24 cellular contexts compared by ENCODE assay signal in the genomic region with DNA sequence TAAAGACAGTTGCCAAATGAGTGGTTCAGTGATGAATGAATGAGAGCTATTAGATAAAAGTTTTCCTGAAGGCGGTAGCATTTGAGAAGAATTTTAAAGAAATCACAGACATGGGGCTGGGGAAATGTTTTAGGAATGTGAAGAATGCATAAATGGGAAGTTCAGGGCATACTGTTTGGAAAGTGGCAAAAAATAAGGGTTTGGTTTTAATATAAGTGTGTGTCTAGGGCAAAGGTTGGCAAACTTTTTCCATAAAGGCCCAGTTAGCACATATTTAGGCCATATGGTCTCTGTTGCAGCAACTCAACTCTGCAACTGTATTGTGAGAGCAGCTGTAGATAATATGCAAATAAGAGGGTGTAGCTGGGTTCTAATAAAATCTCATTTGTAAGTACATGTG.
DNase-seq lines count a peak whose midpoint lies in the region; ATAC-seq and TF ChIP-seq lines count a peak whose summit lies in the region.
"Had no signal": no experiment of that assay in that cellular context is flagged by ENCODE, and none has a peak within 500 bp of the region (broad histone marks: within the 10 kb centered on the region; RNA-seq: fewer than 3 reads in every experiment).

No MANE protein-coding gene starts in this region.

- ATAC-seq in SK-N-SH treated with all-trans-retinoic acid at 6 μM for 48 hours = peak; percentile 48
- no peak for ATAC-seq in HG02759 (IDR thresholded peaks at IDR 0.05; ENCODE audit: unreplicated experiment)
- ATAC-seq: activated CD8-positive, alpha-beta T cell treated with anti-CD3 and anti-CD28 coated beads for 36 hours; body of pancreas; effector memory CD8-positive, alpha-beta T cell; stimulated activated memory B cell treated with anti-CD40 and anti-IgM and Interleukin-4, amounts not matched to agents 10 μg/mL and 1 μg/mL and 100 μg/mL, for 72 hours had no signal

- CTCF ChIA-PET in SK-N-SH (lab: Yijun Ruan, JAX) = interaction anchor here (0.7 to 1.6 kb wide), 6 partner anchors 8 to 279 kb away, joined by 3 to 5 read pairs (median 3); no protein-coding TSS in a partner anchor

- H3K27ac ChIP-seq in SK-N-SH (ENCODE audit: low read depth in 2 of 2, low read length in 1 of 2) (peak overlapping the region in 1 of 2 experiments; percentile 99; a peak in 2 of 4 replicates), fibroblast of lung (ENCODE audit: insufficient read depth, low read length) (no peak overlapping the region)
- H3K27ac ChIP-seq: Peyer's patch, SJCRH30 had no signal

- H3K27me3 ChIP-seq in SK-N-SH (ENCODE audit: insufficient read depth) (no peaks in the 10 kb centered on the region), fibroblast of lung (ENCODE audit: control insufficient read depth, insufficient read depth, low read length) (no peaks in the 10 kb centered on the region)
- H3K27me3 ChIP-seq: BE2C, body of pancreas, Peyer's patch, SJCRH30, spleen had no signal

- TF ChIP-seq RAD21 in SK-N-SH (IDR thresholded peaks at IDR 0.05; ENCODE audit: low read length) = no peak

- no peaks in the 10 kb centered on the region for H3K79me2 ChIP-seq in SK-N-SH (ENCODE audit: insufficient read depth)
- no peaks in the 10 kb centered on the region for H3K79me2 ChIP-seq in fibroblast of lung (ENCODE audit: control insufficient read depth, insufficient read depth, low read length)

- POLR2A ChIA-PET in SK-N-SH (lab: Yijun Ruan, JAX) = interaction anchor here (1.1 kb wide), 1 partner anchor 755 kb away, joined by 3 read pairs; the partner anchor contains the start of gene TDRD3

- WGBS in SK-N-SH (ENCODE audit: low lambda C conversion rate) = 65% methylated on average over 1 of the region's 1 CpG

- H3K4me1 ChIP-seq in SK-N-SH (ENCODE audit: control insufficient read depth in 1 of 2, insufficient read depth in 2 of 2, low read depth in 1 of 2, low read length in 1 of 2) (peaks cover 0 to 32% of the 10 kb centered on the region in 2 experiments; a peak in 3 of 4 replicates), fibroblast of lung (ENCODE audit: control insufficient read depth, extremely low read depth, insufficient read depth, low read length) (no peaks in the 10 kb centered on the region)
- H3K4me1 ChIP-seq: Peyer's patch had no signal

- no peaks in the 10 kb centered on the region for H3K9me2 ChIP-seq in SK-N-SH

- TF ChIP-seq CTCF in SK-N-SH (IDR thresholded peaks at IDR 0.05) = no peak
- no peak for TF ChIP-seq CTCF in fibroblast of lung (conservative IDR thresholded peaks at IDR 0.05 in 1 of 2, IDR thresholded peaks at IDR 0.05 in 1 of 2; ENCODE audit: low read depth in 1 of 2, low read length in 2 of 2)
- TF ChIP-seq CTCF in retinal pigment epithelial cell (conservative IDR thresholded peaks at IDR 0.05; ENCODE audit: low read depth, low read length) = no peak

- TF ChIP-seq EP300 in SK-N-SH (IDR thresholded peaks at IDR 0.05; ENCODE audit: borderline replicate concordance in 1 of 2, low read depth in 1 of 2, low read length in 1 of 2) = no peak

- no peak overlapping the region for H2AFZ ChIP-seq in SK-N-SH (ENCODE audit: low read depth)
- H2AFZ ChIP-seq in fibroblast of lung (ENCODE audit: low read length) = no peak overlapping the region

- H3K9ac ChIP-seq in SK-N-SH (no peak overlapping the region), fibroblast of lung (ENCODE audit: insufficient read depth, low read length) (no peak overlapping the region)

- H3K4me3 ChIP-seq in SK-N-SH (ENCODE audit: low read depth in 2 of 2, low read length in 1 of 2) (no peak overlapping the region), fibroblast of lung (replicated peaks in 1 of 4; ENCODE audit: control extremely low read depth in 1 of 4, insufficient read depth in 1 of 4, low read depth in 3 of 4, low read length in 4 of 4) (no peak overlapping the region), retinal pigment epithelial cell (ENCODE audit: low read length) (no peak overlapping the region)
- H3K4me3 ChIP-seq: body of pancreas, lung, Peyer's patch, SJCRH30, spleen had no signal

- H3K4me2 ChIP-seq in SK-N-SH (no peak overlapping the region), fibroblast of lung (ENCODE audit: extremely low read depth, insufficient read depth, low read length) (no peak overlapping the region)

- no peaks in the 10 kb centered on the region for H3K9me3 ChIP-seq in SK-N-SH
- no peaks in the 10 kb centered on the region for H3K9me3 ChIP-seq in fibroblast of lung (ENCODE audit: control insufficient read depth, insufficient read depth, low read depth, low read length)
- H3K9me3 ChIP-seq: BE2C, body of pancreas, Peyer's patch, SJCRH30, spleen had no signal

- H3K36me3 ChIP-seq in SK-N-SH (replicated peaks in 1 of 2; ENCODE audit: control insufficient read depth in 1 of 2, insufficient read depth in 2 of 2, low read length in 1 of 2) (no peaks in the 10 kb centered on the region), fibroblast of lung (ENCODE audit: control insufficient read depth, insufficient read depth, low read length) (no peaks in the 10 kb centered on the region)
- H3K36me3 ChIP-seq: BE2C, Peyer's patch, SJCRH30, spleen had no signal

- no peaks in the 10 kb centered on the region for H4K20me1 ChIP-seq in SK-N-SH (ENCODE audit: insufficient read depth)
- H4K20me1 ChIP-seq in fibroblast of lung (ENCODE audit: control insufficient read depth, extremely low read depth, insufficient read depth, low read length) = no peaks in the 10 kb centered on the region

- DNase-seq in SK-N-SH = no peak
- DNase-seq in NCI-H226 = peak; percentile 3
- DNase-seq in fibroblast of lung (ENCODE audit: low read depth in 2 of 2) = peak; percentile 2 to 41
- peak; percentile 7 for DNase-seq in retinal pigment epithelial cell (ENCODE audit: low read depth)
- no peak for DNase-seq in HUDEP-2 (lab: John Stamatoyannopoulos, UW; ENCODE audit: unreplicated experiment in 76 of 76)
- DNase-seq in LoVo (ENCODE audit: low spot score) = no peak
- DNase-seq: 8988T; activated CD4-positive, alpha-beta T cell treated with anti-CD3 and anti-CD28 coated beads for 1 hour; activated CD8-positive, alpha-beta T cell treated with anti-CD3 and anti-CD28 coated beads for 36 hours; activated effector memory CD4-positive, alpha-beta T cell treated with Interleukin-2 at 50 U/mL for 16 hours; BE2C; body of pancreas; DMS79 treated with DMSO at 0.1 percent for 48 hours; effector memory CD8-positive, alpha-beta T cell; MV-4-11; NCI-H524 treated with DMSO at 0.1 percent for 48 hours; Peyer's patch; SJCRH30; spleen; stimulated activated CD4-positive, alpha-beta T cell treated with anti-CD3 and anti-CD28 coated beads, Interleukin-4, amount 100 ng/mL, for 1 hour had no signal

- no peaks in the 10 kb centered on the region for H3F3A ChIP-seq in SK-N-SH (replicated peaks; ENCODE audit: insufficient read depth)

TF ChIP-seq in SK-N-SH treated with all-trans-retinoic acid at 6 μM for 48 hours, 23 proteins besides CTCF, POLR2A, EP300 and RAD21 (continues in another document):
- TF ChIP-seq SNAI2 (CRISPR knock-in tag; IDR thresholded peaks at IDR 0.05) (no peak), ZFP3 (CRISPR knock-in tag; IDR thresholded peaks at IDR 0.05) (no peak), TCF4 (CRISPR knock-in tag; IDR thresholded peaks at IDR 0.05; ENCODE audit: borderline replicate concordance) (no peak), TOX (CRISPR knock-in tag; IDR thresholded peaks at IDR 0.05; ENCODE audit: borderline replicate concordance) (no peak), ESRRG (CRISPR knock-in tag; IDR thresholded peaks at IDR 0.05) (no peak)
- TF ChIP-seq, protein P1, sequence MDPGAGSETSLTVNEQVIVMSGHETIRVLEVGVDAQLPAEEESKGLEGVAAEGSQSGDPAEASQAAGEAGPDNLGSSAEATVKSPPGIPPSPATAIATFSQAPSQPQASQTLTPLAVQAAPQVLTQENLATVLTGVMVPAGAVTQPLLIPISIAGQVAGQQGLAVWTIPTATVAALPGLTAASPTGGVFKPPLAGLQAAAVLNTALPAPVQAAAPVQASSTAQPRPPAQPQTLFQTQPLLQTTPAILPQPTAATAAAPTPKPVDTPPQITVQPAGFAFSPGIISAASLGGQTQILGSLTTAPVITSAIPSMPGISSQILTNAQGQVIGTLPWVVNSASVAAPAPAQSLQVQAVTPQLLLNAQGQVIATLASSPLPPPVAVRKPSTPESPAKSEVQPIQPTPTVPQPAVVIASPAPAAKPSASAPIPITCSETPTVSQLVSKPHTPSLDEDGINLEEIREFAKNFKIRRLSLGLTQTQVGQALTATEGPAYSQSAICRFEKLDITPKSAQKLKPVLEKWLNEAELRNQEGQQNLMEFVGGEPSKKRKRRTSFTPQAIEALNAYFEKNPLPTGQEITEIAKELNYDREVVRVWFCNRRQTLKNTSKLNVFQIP (CRISPR knock-in tag; IDR thresholded peaks at IDR 0.05; ENCODE audit: borderline replicate concordance, low read depth) = no peak

TF ChIP-seq in SK-N-SH, 30 proteins besides CTCF, POLR2A, EP300 and RAD21 (continues in another document):
- TF ChIP-seq CHD2 (IDR thresholded peaks at IDR 0.05; ENCODE audit: low read length, partially characterized antibody) (no peak), GATA2 (CRISPR knock-in tag; IDR thresholded peaks at IDR 0.05) (no peak), MAX (IDR thresholded peaks at IDR 0.05; ENCODE audit: low read depth) (no peak), MXI1 (IDR thresholded peaks at IDR 0.05; ENCODE audit: low read depth, low read length) (no peak), IRF3 (IDR thresholded peaks at IDR 0.05; ENCODE audit: low read depth, low read length) (no peak), GABPA (IDR thresholded peaks at IDR 0.05; ENCODE audit: low read depth) (no peak)
- TF ChIP-seq, protein P2, sequence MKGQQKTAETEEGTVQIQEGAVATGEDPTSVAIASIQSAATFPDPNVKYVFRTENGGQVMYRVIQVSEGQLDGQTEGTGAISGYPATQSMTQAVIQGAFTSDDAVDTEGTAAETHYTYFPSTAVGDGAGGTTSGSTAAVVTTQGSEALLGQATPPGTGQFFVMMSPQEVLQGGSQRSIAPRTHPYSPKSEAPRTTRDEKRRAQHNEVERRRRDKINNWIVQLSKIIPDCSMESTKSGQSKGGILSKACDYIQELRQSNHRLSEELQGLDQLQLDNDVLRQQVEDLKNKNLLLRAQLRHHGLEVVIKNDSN (IDR thresholded peaks at IDR 0.05; ENCODE audit: borderline replicate concordance, low read depth) = no peak

Comparison
In these comparisons a context has a peak if more than half of its experiments do, and no peak if none do; other contexts are left out.
1. DNase-seq: peak in NCI-H226 (single experiment), fibroblast of lung (2 of 2) and retinal pigment epithelial cell (single experiment); none in SK-N-SH (single experiment), HUDEP-2 (0 of 76) and LoVo (single experiment).